32 cellular contexts compared by ENCODE assay signal in the genomic region with DNA sequence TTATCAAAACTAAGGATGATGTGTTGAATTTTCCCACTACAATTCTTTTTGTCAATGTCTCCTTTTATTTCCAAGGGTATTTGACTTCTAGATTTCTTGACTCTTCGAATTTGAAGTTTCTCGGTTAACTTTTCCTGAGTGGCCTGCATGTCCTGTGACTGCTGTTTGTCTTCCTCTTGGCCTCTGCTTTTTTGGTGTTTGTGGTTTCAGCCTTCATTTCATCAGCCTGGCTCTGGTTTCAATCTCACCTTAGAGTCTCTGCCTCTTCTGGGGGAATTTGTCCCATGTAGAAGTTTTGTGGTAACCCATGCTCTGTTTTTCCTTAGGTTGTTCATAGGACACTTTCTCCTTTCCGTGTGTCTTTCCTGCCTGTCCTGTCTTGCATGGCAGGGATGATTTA. TPM values are rescaled to one million over a fixed set of nuclear protein-coding genes. Genes with fewer than 3 reads are reported as not detected.
"Had no signal": no experiment of that assay in that cellular context is flagged by ENCODE, and none has a peak within 500 bp of the region (broad histone marks: within the 10 kb centered on the region; RNA-seq: fewer than 3 reads in every experiment).

No MANE protein-coding gene starts in this region.

- H3K27ac Mint-ChIP-seq: activated B cell treated with CpG ODN at 0.5 μM for 24 hours; activated CD4-positive, alpha-beta memory T cell treated with anti-CD3 and anti-CD28 coated beads, Interleukin-2, amount 10 ng/mL, durations not matched to agents 7 days and 5 days; activated CD4-positive, alpha-beta T cell treated with anti-CD3 and anti-CD28 coated beads, Interleukin-2, amount 10 ng/mL, durations not matched to agents 24 days and 14 days; activated naive CD4-positive, alpha-beta T cell treated with anti-CD3 and anti-CD28 coated beads, Interleukin-2, amount 10 ng/mL, durations not matched to agents 7 days and 5 days; activated naive CD8-positive, alpha-beta T cell treated with anti-CD3 and anti-CD28 coated beads, Interleukin-2, amount 50 U/mL, for 24 hours; activated T-cell treated with anti-CD3 and anti-CD28 coated beads, Interleukin-2, amount 50 U/mL, for 24 hours; activated T-cell treated with anti-CD3 and anti-CD28 coated beads, Interleukin-2, amount 50 U/mL, for 72 hours; effector memory CD8-positive, alpha-beta T cell; T-helper 17 cell; T-helper 2 cell treated with Interferon-gamma antibody and Interleukin-4, amounts not matched to agents 5 μg/mL and 100 μg/mL, for 36 hours had no signal

- H3K9me3 ChIP-seq: adrenal gland, body of pancreas, gastrocnemius medialis had no signal

- H3K9me3 Mint-ChIP-seq: activated CD4-positive, alpha-beta memory T cell treated with anti-CD3 and anti-CD28 coated beads, Interleukin-2, amount 10 ng/mL, durations not matched to agents 7 days and 5 days; activated CD4-positive, alpha-beta T cell treated with anti-CD3 and anti-CD28 coated beads, Interleukin-2, amount 10 ng/mL, durations not matched to agents 24 days and 14 days; activated naive CD4-positive, alpha-beta T cell treated with anti-CD3 and anti-CD28 coated beads, Interleukin-2, amount 10 ng/mL, durations not matched to agents 7 days and 5 days; activated naive CD4-positive, alpha-beta T cell treated with anti-CD3 and anti-CD28 coated beads, Interleukin-2, amount 50 U/mL, for 72 hours; activated naive CD8-positive, alpha-beta T cell treated with anti-CD3 and anti-CD28 coated beads, Interleukin-2, amount 50 U/mL, for 24 hours; activated T-cell treated with anti-CD3 and anti-CD28 coated beads, Interleukin-2, amount 50 U/mL, for 72 hours; effector memory CD8-positive, alpha-beta T cell; T-helper 2 cell treated with Interferon-gamma antibody and Interleukin-4, amounts not matched to agents 5 μg/mL and 100 μg/mL, for 36 hours had no signal

- H3K4me3 Mint-ChIP-seq: activated B cell treated with CpG ODN at 0.5 μM for 24 hours; activated CD4-positive, alpha-beta memory T cell treated with anti-CD3 and anti-CD28 coated beads, Interleukin-2, amount 10 ng/mL, durations not matched to agents 7 days and 5 days; activated CD4-positive, alpha-beta T cell treated with anti-CD3 and anti-CD28 coated beads, Interleukin-2, amount 10 ng/mL, durations not matched to agents 24 days and 14 days; activated naive CD4-positive, alpha-beta T cell treated with anti-CD3 and anti-CD28 coated beads, Interleukin-2, amount 10 ng/mL, durations not matched to agents 7 days and 5 days; activated naive CD8-positive, alpha-beta T cell treated with anti-CD3 and anti-CD28 coated beads, Interleukin-2, amount 50 U/mL, for 24 hours; activated T-cell treated with anti-CD3 and anti-CD28 coated beads, Interleukin-2, amount 50 U/mL, for 24 hours; activated T-cell treated with anti-CD3 and anti-CD28 coated beads, Interleukin-2, amount 50 U/mL, for 72 hours; effector memory CD8-positive, alpha-beta T cell; T-helper 17 cell; T-helper 2 cell treated with Interferon-gamma antibody and Interleukin-4, amounts not matched to agents 5 μg/mL and 100 μg/mL, for 36 hours had no signal

- H3K36me3 Mint-ChIP-seq: activated naive CD4-positive, alpha-beta T cell treated with anti-CD3 and anti-CD28 coated beads, Interleukin-2, amount 10 ng/mL, durations not matched to agents 7 days and 5 days; activated naive CD4-positive, alpha-beta T cell treated with anti-CD3 and anti-CD28 coated beads, Interleukin-2, amount 50 U/mL, for 72 hours had no signal

- H3K27ac ChIP-seq: adrenal gland, body of pancreas, esophagus muscularis mucosa, foreskin keratinocyte, gastrocnemius medialis, heart right ventricle, WERI-Rb-1 had no signal

- H3K27me3 ChIP-seq: body of pancreas had no signal

- DNase-seq: activated B cell treated with CpG ODN at 0.5 μM for 24 hours; activated CD4-positive, alpha-beta memory T cell treated with anti-CD3 and anti-CD28 coated beads, Interleukin-2, amount 10 ng/mL, durations not matched to agents 7 days and 5 days; activated CD4-positive, alpha-beta T cell treated with anti-CD3 and anti-CD28 coated beads, Interleukin-2, amount 10 ng/mL, durations not matched to agents 24 days and 14 days; activated CD4-positive, alpha-beta T cell treated with anti-CD3 and anti-CD28 coated beads, Interleukin-2, amount 50 U/mL, for 4 hours; activated CD8-positive, alpha-beta memory T cell treated with anti-CD3 and anti-CD28 coated beads, Interleukin-2, amount 50 U/mL, for 48 hours; activated gamma-delta T cell; activated naive CD4-positive, alpha-beta T cell; activated naive CD4-positive, alpha-beta T cell treated with anti-CD3 and anti-CD28 coated beads, Interleukin-2, amount 10 ng/mL, durations not matched to agents 7 days and 5 days; activated naive CD8-positive, alpha-beta T cell treated with anti-CD3 and anti-CD28 coated beads, Interleukin-2, amount 50 U/mL, for 24 hours; activated T-cell treated with anti-CD3 and anti-CD28 coated beads for 4 hours; activated T-cell treated with anti-CD3 and anti-CD28 coated beads, Interleukin-2, amount 50 U/mL, for 24 hours; activated T-cell treated with anti-CD3 and anti-CD28 coated beads, Interleukin-2, amount 50 U/mL, for 72 hours; amygdala; body of pancreas; caudate nucleus; cortex of kidney; dermis blood vessel endothelial cell; effector CD4-positive, alpha-beta T cell; effector memory CD8-positive, alpha-beta T cell; erythroblast; foreskin keratinocyte; gastrocnemius medialis; T-helper 1 cell; T-helper 17 cell; T1000; WERI-Rb-1 had no signal

- ATAC-seq: activated CD4-positive, CD25-positive, alpha-beta regulatory T cell treated with anti-CD3 and anti-CD28 coated beads, Interleukin-2, amount 50 U/mL, for 24 hours; activated naive CD4-positive, alpha-beta T cell treated with anti-CD3 and anti-CD28 coated beads, Interleukin-2, amount 50 U/mL, for 72 hours; activated naive CD8-positive, alpha-beta T cell treated with anti-CD3 and anti-CD28 coated beads, Interleukin-2, amount 50 U/mL, for 24 hours; activated T-cell treated with anti-CD3 and anti-CD28 coated beads, Interleukin-2, amount 50 U/mL, for 72 hours; body of pancreas; effector memory CD8-positive, alpha-beta T cell; foreskin keratinocyte; gastrocnemius medialis; heart right ventricle; T-helper 17 cell had no signal

- H3K4me3 ChIP-seq: adrenal gland, body of pancreas, esophagus muscularis mucosa, gastrocnemius medialis, heart right ventricle had no signal

- H3K36me3 ChIP-seq: adrenal gland, esophagus muscularis mucosa, gastrocnemius medialis, heart right ventricle, WERI-Rb-1 had no signal

- H3K4me1 Mint-ChIP-seq: activated B cell treated with CpG ODN at 0.5 μM for 24 hours had no signal

- H3K4me1 ChIP-seq: esophagus muscularis mucosa, foreskin keratinocyte, gastrocnemius medialis had no signal

RNA-seq across cellular contexts. Expression of gene SNED1, which starts 28.3 kb away (rescaled TPM):
- total RNA-seq: foreskin keratinocyte had no signal
